In genomic region chr7:111126987-111127386, GRCh38 we compare ENCODE assay signal across 21 cellular contexts. TPM values are rescaled to one million over a fixed set of nuclear protein-coding genes. Genes with fewer than 3 reads are reported as not detected.
DNase-seq lines count a peak whose midpoint lies in the region; ATAC-seq and TF ChIP-seq lines count a peak whose summit lies in the region.
"Had no signal": no experiment of that assay in that cellular context is flagged by ENCODE, and none has a peak within 500 bp of the region (broad histone marks: within the 10 kb centered on the region; RNA-seq: fewer than 3 reads in every experiment).

No MANE protein-coding gene starts in this region.

- DNase-seq in AG10803 (ENCODE audit: low read depth) (peak; percentile 18), IMR-90 (peak; percentile 31), hepatic stellate cell (ENCODE audit: low spot score) (peak; percentile 3), KG1 (lab: John Stamatoyannopoulos, UW) (no peak), GOT3 (lab: John Stamatoyannopoulos, UW) (no peak)
- DNase-seq: activated CD4-positive, alpha-beta memory T cell treated with anti-CD3 and anti-CD28 coated beads for 36 hours; AML-193; DMS53; effector memory CD8-positive, alpha-beta T cell; Karpas-422; left cardiac atrium; NCI-H187; NCI-H82; stimulated activated CD4-positive, alpha-beta T cell treated with anti-CD3 and anti-CD28 coated beads, Interleukin-1b, Interleukin-23, amount 100 ng/mL, for 48 hours; T-helper 9 cell; transverse colon had no signal

- H3K27ac ChIP-seq in IMR-90 (ENCODE audit: insufficient read depth, low read length): no peak overlapping the region
- H3K27ac ChIP-seq in VCaP: peak overlapping the region; percentile 7; the same call in 1 of the 2 replicates
- H3K27ac ChIP-seq: transverse colon had no signal

- H3K14ac ChIP-seq in IMR-90 (replicated peaks; ENCODE audit: low read depth, low read length): no peak overlapping the region

- no peak overlapping the region for H3K4ac ChIP-seq in IMR-90 (ENCODE audit: low read depth, low read length)

- POLR2A ChIA-PET in IMR-90 (lab: Charles Lee; ENCODE audit: unreplicated experiment): no interaction called here

- no peaks in the 10 kb centered on the region for H3K4me1 ChIP-seq in IMR-90 (ENCODE audit: control insufficient read depth, insufficient read depth, low read length)
- H3K4me1 ChIP-seq: transverse colon had no signal

- H3K18ac ChIP-seq in IMR-90 (ENCODE audit: low read depth, low read length): no peak overlapping the region

- H2AK9ac ChIP-seq in IMR-90 (replicated peaks; ENCODE audit: low read depth, low read length, poor library complexity): no peak overlapping the region

- no peak overlapping the region for H4K5ac ChIP-seq in IMR-90 (ENCODE audit: low read depth, low read length)

- no peaks in the 10 kb centered on the region for H3K27me3 ChIP-seq in IMR-90 (ENCODE audit: control insufficient read depth, insufficient read depth, low read length)
- H3K27me3 ChIP-seq: transverse colon had no signal

- H3K36me3 ChIP-seq in IMR-90 (ENCODE audit: control insufficient read depth, insufficient read depth, low read length): no peaks in the 10 kb centered on the region
- H3K36me3 ChIP-seq: transverse colon had no signal

- H2AFZ ChIP-seq in IMR-90 (replicated peaks; ENCODE audit: low read length, poor library complexity): no peak overlapping the region

- no peak overlapping the region for H3K9ac ChIP-seq in IMR-90 (ENCODE audit: low read depth, low read length)

- no peak overlapping the region for H2BK15ac ChIP-seq in IMR-90 (ENCODE audit: low read depth, low read length)

- TF ChIP-seq CTCF in AG10803 (conservative IDR thresholded peaks at IDR 0.05; ENCODE audit: low read length) (no peak), IMR-90 (conservative IDR thresholded peaks at IDR 0.05; ENCODE audit: low read depth, low read length) (no peak), VCaP (conservative IDR thresholded peaks at IDR 0.05) (no peak)

- no peak for TF ChIP-seq POLR2A in IMR-90 (IDR thresholded peaks at IDR 0.05; ENCODE audit: low read depth, low read length)

- TF ChIP-seq RAD21 in IMR-90 (IDR thresholded peaks at IDR 0.05; ENCODE audit: low read length): no peak

- no peak overlapping the region for H2AK5ac ChIP-seq in IMR-90 (ENCODE audit: low read depth, low read length)

- BruUV-seq in IMR-90 (replicated peaks; lab: Mats Ljungman, UMichigan): no TSS peak

- CTCF ChIA-PET in IMR-90 (lab: Yijun Ruan, JAX): no interaction called here

- H3K4me3 ChIP-seq in AG10803 (ENCODE audit: low read length) (no peak overlapping the region), IMR-90 (ENCODE audit: insufficient read depth, low read depth, low read length) (no peak overlapping the region)
- H3K4me3 ChIP-seq: transverse colon had no signal

- in situ Hi-C loops in IMR-90 (cut with MboI; ENCODE audit: low sequenced_read_pairs): no loop called here

- H2BK20ac ChIP-seq in IMR-90 (ENCODE audit: low read depth, low read length): no peak overlapping the region

- ATAC-seq in IMR-90 (ENCODE audit: low read depth): peak; percentile 77
- ATAC-seq in GM21360 (IDR thresholded peaks at IDR 0.05; ENCODE audit: unreplicated experiment): no peak
- ATAC-seq in HG03095 (IDR thresholded peaks at IDR 0.05; ENCODE audit: unreplicated experiment): no peak
- ATAC-seq: effector memory CD8-positive, alpha-beta T cell; Right ventricle myocardium inferior had no signal

- no CpG with 5 or more reads among the region's 3 CpGs for WGBS in IMR-90 (ENCODE audit: extremely low coverage in 2 of 2, insufficient read length in 1 of 2), 2 experiments

- no peaks in the 10 kb centered on the region for H3K9me1 ChIP-seq in IMR-90 (ENCODE audit: insufficient read depth, low read length)

- H3K79me1 ChIP-seq in IMR-90 (ENCODE audit: low read depth in 1 of 2, low read length in 2 of 2): no peaks in the 10 kb centered on the region

- H3K23ac ChIP-seq in IMR-90 (ENCODE audit: low read depth, low read length): no peak overlapping the region

- no peak overlapping the region for H4K91ac ChIP-seq in IMR-90 (ENCODE audit: insufficient read depth, low read depth, low read length)

- H2BK120ac ChIP-seq in IMR-90 (ENCODE audit: low read depth, low read length): no peak overlapping the region

- no peaks in the 10 kb centered on the region for H3K9me3 ChIP-seq in IMR-90 (ENCODE audit: control insufficient read depth, insufficient read depth, low read length)
- H3K9me3 ChIP-seq: transverse colon had no signal

- intact Hi-C loops in IMR-90 (cut with micrococcal nuclease): no loop called here

- no peak overlapping the region for H3K4me2 ChIP-seq in IMR-90 (ENCODE audit: low read depth, low read length)

- H4K8ac ChIP-seq in IMR-90 (ENCODE audit: low read depth in 2 of 2, low read length in 2 of 2): no peak overlapping the region

- dilution Hi-C loops in IMR-90 (cut with HindIII; ENCODE audit: low sequenced_read_pairs, unreplicated experiment): no loop called here

- no peak overlapping the region for H3K56ac ChIP-seq in IMR-90 (ENCODE audit: extremely low read depth, insufficient read depth, low read length)

- H2BK5ac ChIP-seq in IMR-90 (ENCODE audit: low read depth, low read length, poor library complexity, severe bottlenecking): no peak overlapping the region

- H4K20me1 ChIP-seq in IMR-90 (ENCODE audit: insufficient read depth, low read length): no peaks in the 10 kb centered on the region

TF ChIP-seq in IMR-90, 13 proteins besides CTCF, POLR2A, EP300 and RAD21:
- TF ChIP-seq NFE2L2 (IDR thresholded peaks at IDR 0.05; ENCODE audit: low read depth, low read length) (no peak), SMC3 (IDR thresholded peaks at IDR 0.05; ENCODE audit: low read depth, low read length) (no peak), FOS (IDR thresholded peaks at IDR 0.05; ENCODE audit: low read depth, low read length) (no peak)
TF ChIP-seq in IMR-90: peak in this region for 0.

RNA-seq across cellular contexts. Expression of gene LRRN3, which starts 36.1 kb away (rescaled TPM):
- 15.2 and 15.8 TPM in 2 replicates for total RNA-seq in IMR-90 (2012; rRNA removed)
- 6.1 and 6.9 TPM in 2 replicates for polyA plus RNA-seq in IMR-90 (2012; rRNA removed)
- 1.1 and 1.3 TPM in 2 replicates for polyA plus RNA-seq in IMR-90 (2012; cell fraction: cytosol; rRNA removed)
- polyA plus RNA-seq in IMR-90 (2012; cell fraction: nucleus; rRNA removed; ENCODE audit: low replicate concordance): 0.35 and 2.8 TPM in 2 replicates
- total RNA-seq: pulmonary artery endothelial cell had no signal

Comparison
In these comparisons a context has a peak if more than half of its experiments do, and no peak if none do; other contexts are left out.
1. DNase-seq: peak in AG10803 (single experiment), IMR-90 (single experiment) and hepatic stellate cell (single experiment); none in KG1 (single experiment) and GOT3 (single experiment).